Comparison of ENCODE assay signal across 17 cellular contexts in genomic region chr10:31140716-31141115, GRCh38.
A peak's percentile ranks its signal among the peaks of the same experiment; 100 is the strongest.
DNase-seq lines count a peak whose midpoint lies in the region; ATAC-seq and TF ChIP-seq lines count a peak whose summit lies in the region.
"Had no signal": no experiment of that assay in that cellular context is flagged by ENCODE, and none has a peak within 500 bp of the region (broad histone marks: within the 10 kb centered on the region; RNA-seq: fewer than 3 reads in every experiment).

No MANE protein-coding gene starts in this region.

- H3K27me3 ChIP-seq in osteoblast (ENCODE audit: insufficient read depth, low read length) = no peaks in the 10 kb centered on the region
- H3K27me3 ChIP-seq: BLaER1 had no signal

- H2AFZ ChIP-seq in osteoblast (ENCODE audit: low read length) = no peak overlapping the region
- H2AFZ ChIP-seq: GM23248 had no signal

- H3K4me2 ChIP-seq in osteoblast (ENCODE audit: insufficient read depth, low read length) = no peak overlapping the region
- H3K4me2 ChIP-seq: BLaER1 had no signal

- H3K9me3 ChIP-seq in osteoblast (ENCODE audit: low read depth, low read length) = no peaks in the 10 kb centered on the region
- H3K9me3 ChIP-seq: BLaER1, Caco-2 had no signal

- H3K4me3 Mint-ChIP-seq in activated CD4-positive, alpha-beta T cell treated with anti-CD3 and anti-CD28 coated beads, Interleukin-2, amount 10 ng/mL, durations not matched to agents 24 days and 14 days = no peak overlapping the region
- no peak overlapping the region for H3K4me3 Mint-ChIP-seq in stimulated activated naive CD8-positive, alpha-beta T cell treated with anti-CD3 and anti-CD28 coated beads, Interleukin-15, amount 100 ng/mL, for 72 hours
- no peak overlapping the region for H3K4me3 Mint-ChIP-seq in HFFc6
- H3K4me3 Mint-ChIP-seq: CD8-positive, alpha-beta memory T cell had no signal

- peaks cover 2% of the 10 kb centered on the region for H3K36me3 Mint-ChIP-seq in activated CD4-positive, alpha-beta T cell treated with anti-CD3 and anti-CD28 coated beads, Interleukin-2, amount 10 ng/mL, durations not matched to agents 24 days and 14 days (ENCODE audit: low read depth)
- H3K36me3 Mint-ChIP-seq in HFFc6 (ENCODE audit: low read depth) = no peaks in the 10 kb centered on the region
- H3K36me3 Mint-ChIP-seq: CD8-positive, alpha-beta memory T cell had no signal

- peaks cover 28% of the 10 kb centered on the region for H3K4me1 Mint-ChIP-seq in activated CD4-positive, alpha-beta T cell treated with anti-CD3 and anti-CD28 coated beads, Interleukin-2, amount 10 ng/mL, durations not matched to agents 24 days and 14 days
- H3K4me1 Mint-ChIP-seq in stimulated activated naive CD8-positive, alpha-beta T cell treated with anti-CD3 and anti-CD28 coated beads, Interleukin-15, amount 100 ng/mL, for 72 hours = peaks cover 24% of the 10 kb centered on the region
- H3K4me1 Mint-ChIP-seq in HFFc6 (ENCODE audit: low read depth) = peaks cover 56% of the 10 kb centered on the region

- peak; percentile 50 for DNase-seq in activated CD4-positive, alpha-beta T cell treated with anti-CD3 and anti-CD28 coated beads, Interleukin-2, amount 10 ng/mL, durations not matched to agents 24 days and 14 days
- no peak for DNase-seq in activated CD4-positive, alpha-beta T cell treated with anti-CD3 and anti-CD28 coated beads, Interleukin-2, amount 50 U/mL, for 1 hour
- no peak for DNase-seq in stimulated activated naive CD8-positive, alpha-beta T cell treated with anti-CD3 and anti-CD28 coated beads, Interleukin-15, amount 100 ng/mL, for 72 hours
- DNase-seq in stimulated activated naive CD8-positive, alpha-beta T cell treated with anti-CD3 and anti-CD28 coated beads, Interleukin-15, Interleukin-2, amounts not matched to agents 100 U/mL and 50 U/mL, for 24 hours = no peak
- DNase-seq in osteoblast (ENCODE audit: insufficient read length, low spot score, missing footprints) = no peak
- no peak for DNase-seq in HFFc6
- DNase-seq in HT-29 (ENCODE audit: low spot score) = no peak
- DNase-seq: AML-193; Caco-2; CD8-positive, alpha-beta memory T cell; GF-D8; GM23248 had no signal

- peaks cover 20% of the 10 kb centered on the region for H3K4me1 ChIP-seq in osteoblast (ENCODE audit: insufficient read depth, low read length)
- H3K4me1 ChIP-seq: Caco-2 had no signal

- intact Hi-C loops in activated CD4-positive, alpha-beta T cell treated with anti-CD3 and anti-CD28 coated beads, Interleukin-2, amount 10 ng/mL, durations not matched to agents 24 days and 14 days (cut with micrococcal nuclease) = no loop called here

- H3K9me3 Mint-ChIP-seq in activated CD4-positive, alpha-beta T cell treated with anti-CD3 and anti-CD28 coated beads, Interleukin-2, amount 10 ng/mL, durations not matched to agents 24 days and 14 days = no peaks in the 10 kb centered on the region
- no peaks in the 10 kb centered on the region for H3K9me3 Mint-ChIP-seq in stimulated activated naive CD8-positive, alpha-beta T cell treated with anti-CD3 and anti-CD28 coated beads, Interleukin-15, amount 100 ng/mL, for 72 hours
- no peaks in the 10 kb centered on the region for H3K9me3 Mint-ChIP-seq in HFFc6
- H3K9me3 Mint-ChIP-seq: CD8-positive, alpha-beta memory T cell had no signal

- peak overlapping the region; percentile 64 for H3K27ac ChIP-seq in osteoblast (ENCODE audit: low read depth, low read length)
- H3K27ac ChIP-seq: 22Rv1, BLaER1, HL-60 had no signal

- H3K27me3 Mint-ChIP-seq in activated CD4-positive, alpha-beta T cell treated with anti-CD3 and anti-CD28 coated beads, Interleukin-2, amount 10 ng/mL, durations not matched to agents 24 days and 14 days = no peaks in the 10 kb centered on the region
- no peaks in the 10 kb centered on the region for H3K27me3 Mint-ChIP-seq in stimulated activated naive CD8-positive, alpha-beta T cell treated with anti-CD3 and anti-CD28 coated beads, Interleukin-15, amount 100 ng/mL, for 72 hours
- H3K27me3 Mint-ChIP-seq in HFFc6 (ENCODE audit: insufficient read depth) = no peaks in the 10 kb centered on the region; the same call in 1 of the 2 replicates

- peak; percentile 10 for ATAC-seq in stimulated activated naive CD8-positive, alpha-beta T cell treated with anti-CD3 and anti-CD28 coated beads, Interleukin-15, amount 100 ng/mL, for 72 hours
- ATAC-seq in stimulated activated naive CD8-positive, alpha-beta T cell treated with anti-CD3 and anti-CD28 coated beads, Interleukin-15, Interleukin-2, amounts not matched to agents 100 U/mL and 50 U/mL, for 24 hours = no peak
- ATAC-seq in GM21576 (IDR thresholded peaks at IDR 0.05; ENCODE audit: unreplicated experiment) = no peak
- ATAC-seq: HCT116 had no signal

- no peaks in the 10 kb centered on the region for H4K20me1 ChIP-seq in osteoblast (ENCODE audit: insufficient read depth, low read length)
- H4K20me1 ChIP-seq: BLaER1 had no signal

- H3K79me2 ChIP-seq in osteoblast (ENCODE audit: insufficient read depth, low read length) = no peaks in the 10 kb centered on the region

- no peak for TF ChIP-seq CTCF in osteoblast (IDR thresholded peaks at IDR 0.05; ENCODE audit: extremely low read depth, low read depth, low read length)
- no peak for TF ChIP-seq CTCF in HFFc6 (IDR thresholded peaks at IDR 0.05)

- H3K36me3 ChIP-seq in osteoblast (ENCODE audit: insufficient read depth, low read length) = no peaks in the 10 kb centered on the region
- H3K36me3 ChIP-seq: BLaER1 had no signal

- H3K4me3 ChIP-seq in osteoblast (ENCODE audit: insufficient read depth, low read length) = no peak overlapping the region
- H3K4me3 ChIP-seq: BLaER1, GM23248 had no signal

- H3K27ac Mint-ChIP-seq in activated CD4-positive, alpha-beta T cell treated with anti-CD3 and anti-CD28 coated beads, Interleukin-2, amount 10 ng/mL, durations not matched to agents 24 days and 14 days = no peak overlapping the region
- H3K27ac Mint-ChIP-seq in stimulated activated naive CD8-positive, alpha-beta T cell treated with anti-CD3 and anti-CD28 coated beads, Interleukin-15, amount 100 ng/mL, for 72 hours = no peak overlapping the region
- H3K27ac Mint-ChIP-seq in HFFc6 = no peak overlapping the region
